Comparison of ENCODE assay signal across 1 cellular context in genomic region chr6:75149253-75149652, GRCh38.
TF ChIP-seq lines count a peak whose summit lies in the region.

No MANE protein-coding gene starts in this region.

TF ChIP-seq in SK-N-SH, 30 proteins besides CTCF, POLR2A, EP300 and RAD21:
- TF ChIP-seq RFX5 (IDR thresholded peaks at IDR 0.05; ENCODE audit: low read length) (no peak), TCF12 (IDR thresholded peaks at IDR 0.05) (no peak), REST (IDR thresholded peaks at IDR 0.05; ENCODE audit: low read depth, low read length) (no peak), RCOR1 (IDR thresholded peaks at IDR 0.05; ENCODE audit: low read length) (no peak), SMC3 (IDR thresholded peaks at IDR 0.05; ENCODE audit: low read depth, low read length) (no peak), ZBTB33 (IDR thresholded peaks at IDR 0.05; ENCODE audit: borderline replicate concordance, low read depth) (no peak), PBX3 (IDR thresholded peaks at IDR 0.05) (no peak), JUND (IDR thresholded peaks at IDR 0.05) (no peak), FOXJ3 (CRISPR knock-in tag; IDR thresholded peaks at IDR 0.05) (no peak)
